ENCODE assay signal across 8 cellular contexts in genomic region chr11:74388678-74389327, GRCh38. TPM values are rescaled to one million over a fixed set of nuclear protein-coding genes. Genes with fewer than 3 reads are reported as not detected.
DNase-seq lines count a peak whose midpoint lies in the region; ATAC-seq and TF ChIP-seq lines count a peak whose summit lies in the region.

No MANE protein-coding gene starts in this region.

- no peaks in the 10 kb centered on the region for H3K36me3 ChIP-seq in parathyroid adenoma (ENCODE audit: control insufficient read depth, insufficient read depth, low read length)

- peak; percentile 64 for TF ChIP-seq RAD21 in Ishikawa (IDR thresholded peaks at IDR 0.05; ENCODE audit: low read depth)

- no peak overlapping the region for H3K27ac ChIP-seq in parathyroid adenoma

- H3K4me1 ChIP-seq in parathyroid adenoma: peaks cover 3% of the 10 kb centered on the region

- ATAC-seq in GM21576 (IDR thresholded peaks at IDR 0.05; ENCODE audit: unreplicated experiment) (no peak), GM18867 (IDR thresholded peaks at IDR 0.05; ENCODE audit: unreplicated experiment) (no peak)

- H3K4me2 ChIP-seq in parathyroid adenoma (ENCODE audit: low read length): no peak overlapping the region

- no peaks in the 10 kb centered on the region for H3K79me2 ChIP-seq in parathyroid adenoma

- peak overlapping the region; percentile 9 for H2AFZ ChIP-seq in parathyroid adenoma

- peak; percentile 63 for TF ChIP-seq CTCF in parathyroid adenoma (IDR thresholded peaks at IDR 0.05)

- no peaks in the 10 kb centered on the region for H3K9me3 ChIP-seq in parathyroid adenoma (ENCODE audit: control insufficient read depth, low read length)

- H3K9ac ChIP-seq in parathyroid adenoma: no peak overlapping the region

- peak; percentile 90 for DNase-seq in DMS79 treated with DMSO at 0.1 percent for 48 hours (lab: John Stamatoyannopoulos, UW)
- DNase-seq in RPMI7951 (ENCODE audit: low read depth): peak; percentile 59
- DNase-seq in activated effector memory CD4-positive, alpha-beta T cell treated with Interleukin-2 at 50 U/mL for 16 hours: peak; percentile 24
- peak; percentile 42 for DNase-seq in germinal center (ENCODE audit: low spot score)

- H3K27me3 ChIP-seq in parathyroid adenoma (ENCODE audit: control insufficient read depth, insufficient read depth, low read length): no peaks in the 10 kb centered on the region

- H3K4me3 ChIP-seq in parathyroid adenoma (ENCODE audit: low read depth, low read length): no peak overlapping the region

- TF ChIP-seq EP300 in Ishikawa (IDR thresholded peaks at IDR 0.05; ENCODE audit: borderline replicate concordance): no peak

TF ChIP-seq in Ishikawa, 13 proteins besides CTCF, POLR2A, EP300 and RAD21:
- no peak for TF ChIP-seq USF1 (IDR thresholded peaks at IDR 0.05)
- no peak for TF ChIP-seq REST (IDR thresholded peaks at IDR 0.05; ENCODE audit: low read depth)
- TF ChIP-seq NFIC (IDR thresholded peaks at IDR 0.05): no peak
- TF ChIP-seq TAF1 (IDR thresholded peaks at IDR 0.05; ENCODE audit: low read depth): no peak
- TF ChIP-seq YY1 (IDR thresholded peaks at IDR 0.05; ENCODE audit: low read depth): no peak
- TF ChIP-seq TCF12 (IDR thresholded peaks at IDR 0.05; ENCODE audit: low read depth): no peak
- no peak for TF ChIP-seq CEBPB (IDR thresholded peaks at IDR 0.05)
- no peak for TF ChIP-seq CREB1 (IDR thresholded peaks at IDR 0.05; ENCODE audit: low read depth)
- no peak for TF ChIP-seq TEAD4 (IDR thresholded peaks at IDR 0.05)
- TF ChIP-seq FOXM1 (IDR thresholded peaks at IDR 0.05; ENCODE audit: borderline replicate concordance, low read depth): no peak
- no peak for TF ChIP-seq MAX (IDR thresholded peaks at IDR 0.05)
- no peak for TF ChIP-seq EGR1 (IDR thresholded peaks at IDR 0.05)
- no peak for TF ChIP-seq ZBTB7A (IDR thresholded peaks at IDR 0.05; ENCODE audit: low read depth)

RNA-seq across cellular contexts. Expression of gene PGM2L1, which starts 9.4 kb away (rescaled TPM):
- total RNA-seq in RPMI7951 (2014; rRNA removed; shearing (Covaris generic)): 5.8 and 5.9 TPM in 2 replicates

Comparison
In these comparisons a context has a peak if more than half of its experiments do, and no peak if none do; other contexts are left out.
1. DNase-seq: peak in every context shown above with its lines; median percentile 90 in DMS79 treated with DMSO at 0.1 percent for 48 hours; 59 in RPMI7951; 42 in germinal center; 24 in activated effector memory CD4-positive, alpha-beta T cell treated with Interleukin-2 at 50 U/mL for 16 hours.